Comparison of ENCODE assay signal across 14 cellular contexts in genomic region chr9:107214381-107214780, GRCh38.
DNase-seq lines count a peak whose midpoint lies in the region; ATAC-seq, FAIRE-seq and TF ChIP-seq lines count a peak whose summit lies in the region.
"Had no signal": no experiment of that assay in that cellular context is flagged by ENCODE, and none has a peak within 500 bp of the region (broad histone marks: within the 10 kb centered on the region; RNA-seq: fewer than 3 reads in every experiment).

No MANE protein-coding gene starts in this region.

- POLR2A ChIA-PET in A549 (lab: Yijun Ruan, JAX), result no interaction called here

- no peaks in the 10 kb centered on the region for H3K36me3 Mint-ChIP-seq in HFFc6 (ENCODE audit: low read depth)
- no peaks in the 10 kb centered on the region for H3K36me3 Mint-ChIP-seq in chondrocyte (ENCODE audit: low read depth)
- no peaks in the 10 kb centered on the region for H3K36me3 Mint-ChIP-seq in natural killer cell treated with Interleukin-12 subunit alpha and Interleukin-12 subunit beta and Interleukin-15 and Interleukin-18, amount 100 ng/mL, for 72 hours
- peaks cover 6% of the 10 kb centered on the region for H3K36me3 Mint-ChIP-seq in Calu3 (ENCODE audit: insufficient read depth, unreplicated experiment)

- WGBS in A549 (ENCODE audit: missing lambda C conversion rate), result 90% methylated on average over 3 of the region's 3 CpGs

- no peak for FAIRE-seq in A549 (lab: Jason Lieb, UNC)

- CTCF ChIA-PET in A549 (lab: Yijun Ruan, JAX) (no interaction called here), Calu3 (lab: Charles Lee) (no interaction called here)

- ATAC-seq in A549, result no peak
- no peak for ATAC-seq in natural killer cell treated with Interleukin-12 subunit alpha and Interleukin-12 subunit beta and Interleukin-15 and Interleukin-18, amount 100 ng/mL, for 72 hours
- no peak for ATAC-seq in GM21737 (IDR thresholded peaks at IDR 0.05; ENCODE audit: unreplicated experiment)
- ATAC-seq: GM23338 had no signal

- no peak for TF ChIP-seq EP300 in A549 (IDR thresholded peaks at IDR 0.05)

- DNase-seq in A549 (ENCODE audit: low read depth in 1 of 2, low spot score in 1 of 2), result no peak
- no peak for DNase-seq in HFFc6
- no peak for DNase-seq in chondrocyte (ENCODE audit: low spot score)
- no peak for DNase-seq in natural killer cell treated with Interleukin-12 subunit alpha and Interleukin-12 subunit beta and Interleukin-15 and Interleukin-18, amount 100 ng/mL, for 72 hours (ENCODE audit: low spot score)
- no peak for DNase-seq in Calu3
- no peak for DNase-seq in putamen (ENCODE audit: low spot score)
- no peak for DNase-seq in midbrain (lab: John Stamatoyannopoulos, UW)
- DNase-seq: C1 segment of cervical spinal cord, KG1, NCI-H1436 treated with DMSO at 0.1 percent for 48 hours, NCI-H2029 treated with DMSO at 0.1 percent for 48 hours, NCI-H774 had no signal

- no peak for TF ChIP-seq CTCF in A549 (IDR thresholded peaks at IDR 0.05)
- TF ChIP-seq CTCF in HFFc6 (IDR thresholded peaks at IDR 0.05), result no peak
- no peak for TF ChIP-seq CTCF in chondrocyte (IDR thresholded peaks at IDR 0.05)
- TF ChIP-seq CTCF in Calu3 (IDR thresholded peaks at IDR 0.05; ENCODE audit: unreplicated experiment), result no peak

- TF ChIP-seq POLR2A in A549 (IDR thresholded peaks at IDR 0.05; ENCODE audit: low read length), result no peak

- no peak for TF ChIP-seq RAD21 in A549 (conservative IDR thresholded peaks at IDR 0.05 in 1 of 2, IDR thresholded peaks at IDR 0.05 in 1 of 2)

- H3K4me3 Mint-ChIP-seq in HFFc6 (no peak overlapping the region; the same call in 1 of the 2 replicates), chondrocyte (ENCODE audit: unreplicated experiment) (no peak overlapping the region), Calu3 (ENCODE audit: low read depth, unreplicated experiment) (no peak overlapping the region)
- peak overlapping the region; percentile 23 for H3K4me3 Mint-ChIP-seq in natural killer cell treated with Interleukin-12 subunit alpha and Interleukin-12 subunit beta and Interleukin-15 and Interleukin-18, amount 100 ng/mL, for 72 hours
- H3K4me3 Mint-ChIP-seq: GM23338 had no signal

- H3K27ac ChIP-seq in A549, result peak overlapping the region; percentile 49 to 82; a peak in 5 of 6 replicates

- H3K4me1 ChIP-seq in A549, result peaks cover 24% of the 10 kb centered on the region

- H3K4me1 Mint-ChIP-seq in HFFc6 (ENCODE audit: low read depth), result peaks cover 40% of the 10 kb centered on the region
- peaks cover 30% of the 10 kb centered on the region for H3K4me1 Mint-ChIP-seq in chondrocyte (ENCODE audit: low read depth)
- peaks cover 32 to 33% of the 10 kb centered on the region in 2 donors for H3K4me1 Mint-ChIP-seq in natural killer cell treated with Interleukin-12 subunit alpha and Interleukin-12 subunit beta and Interleukin-15 and Interleukin-18, amount 100 ng/mL, for 72 hours (ENCODE audit: low read depth in 2 of 2)
- peaks cover 26% of the 10 kb centered on the region for H3K4me1 Mint-ChIP-seq in Calu3 (ENCODE audit: low read depth, unreplicated experiment)

- H3K4me3 ChIP-seq in A549, result no peak overlapping the region
- H3K4me3 ChIP-seq: GM23338 had no signal

- no peaks in the 10 kb centered on the region for H3K9me3 ChIP-seq in A549

- H3K27me3 Mint-ChIP-seq in HFFc6 (ENCODE audit: insufficient read depth) (no peaks in the 10 kb centered on the region; the same call in 1 of the 2 replicates), chondrocyte (ENCODE audit: low read depth) (no peaks in the 10 kb centered on the region), Calu3 (ENCODE audit: unreplicated experiment) (no peaks in the 10 kb centered on the region)
- peaks cover 2 to 7% of the 10 kb centered on the region in 2 donors for H3K27me3 Mint-ChIP-seq in natural killer cell treated with Interleukin-12 subunit alpha and Interleukin-12 subunit beta and Interleukin-15 and Interleukin-18, amount 100 ng/mL, for 72 hours

- BruUV-seq in Calu3 (replicated peaks; lab: Mats Ljungman, UMichigan), result no TSS peak

- no peaks in the 10 kb centered on the region for H3K9me3 Mint-ChIP-seq in HFFc6
- H3K9me3 Mint-ChIP-seq in chondrocyte (ENCODE audit: low read depth), result no peaks in the 10 kb centered on the region
- H3K9me3 Mint-ChIP-seq in natural killer cell treated with Interleukin-12 subunit alpha and Interleukin-12 subunit beta and Interleukin-15 and Interleukin-18, amount 100 ng/mL, for 72 hours, result peaks cover 6% of the 10 kb centered on the region
- peaks cover 7% of the 10 kb centered on the region for H3K9me3 Mint-ChIP-seq in Calu3 (ENCODE audit: low read depth, unreplicated experiment)
- H3K9me3 Mint-ChIP-seq: GM23338 had no signal

- intact Hi-C loops in Calu3 (cut with micrococcal nuclease; ENCODE audit: unreplicated experiment), result no loop called here

- peak overlapping the region; percentile 73 for H3K27ac Mint-ChIP-seq in HFFc6
- peak overlapping the region; percentile 99 for H3K27ac Mint-ChIP-seq in chondrocyte (ENCODE audit: unreplicated experiment)
- H3K27ac Mint-ChIP-seq in natural killer cell treated with Interleukin-12 subunit alpha and Interleukin-12 subunit beta and Interleukin-15 and Interleukin-18, amount 100 ng/mL, for 72 hours, result no peak overlapping the region
- H3K27ac Mint-ChIP-seq in Calu3 (ENCODE audit: unreplicated experiment), result no peak overlapping the region
- H3K27ac Mint-ChIP-seq: GM23338 had no signal

- no peak overlapping the region; the same call in 2 of the 3 replicates for H3K4me2 ChIP-seq in A549
- H3K4me2 ChIP-seq: GM23338 had no signal

TF ChIP-seq in A549, 52 proteins besides CTCF, POLR2A, EP300 and RAD21:
- no peak for TF ChIP-seq FOSL2 (IDR thresholded peaks at IDR 0.05)
- TF ChIP-seq FOSL2 (CRISPR knock-in tag; IDR thresholded peaks at IDR 0.05), result no peak
- no peak for TF ChIP-seq E2F6 (IDR thresholded peaks at IDR 0.05; ENCODE audit: borderline replicate concordance, low read depth)
- no peak for TF ChIP-seq TFCP2L1 (CRISPR knock-in tag; IDR thresholded peaks at IDR 0.05)
- TF ChIP-seq MAX (IDR thresholded peaks at IDR 0.05), result no peak
- no peak for TF ChIP-seq HDAC2 (IDR thresholded peaks at IDR 0.05)
- TF ChIP-seq MAFK (IDR thresholded peaks at IDR 0.05; ENCODE audit: partially characterized antibody), result no peak
- no peak for TF ChIP-seq PHF8 (IDR thresholded peaks at IDR 0.05; ENCODE audit: borderline replicate concordance, low read depth)
- no peak for TF ChIP-seq MAZ (IDR thresholded peaks at IDR 0.05; ENCODE audit: borderline replicate concordance, low read depth, low read length)
- TF ChIP-seq EHF (CRISPR knock-in tag; IDR thresholded peaks at IDR 0.05), result no peak
- TF ChIP-seq MYC (IDR thresholded peaks at IDR 0.05; ENCODE audit: borderline replicate concordance, low read length), result no peak
- no peak for TF ChIP-seq FOSB (CRISPR knock-in tag; IDR thresholded peaks at IDR 0.05)
- TF ChIP-seq RCOR1 (IDR thresholded peaks at IDR 0.05; ENCODE audit: low read depth, low read length), result no peak

Comparison
In these comparisons a context has a peak if more than half of its experiments do, and no peak if none do; other contexts are left out.
1. H3K27ac Mint-ChIP-seq: peak in HFFc6 (single experiment) and chondrocyte (single experiment); none in natural killer cell treated with Interleukin-12 subunit alpha and Interleukin-12 subunit beta and Interleukin-15 and Interleukin-18, amount 100 ng/mL, for 72 hours (0 of 2) and Calu3 (single experiment).